ENCODE assay signal across 18 cellular contexts in the genomic region with DNA sequence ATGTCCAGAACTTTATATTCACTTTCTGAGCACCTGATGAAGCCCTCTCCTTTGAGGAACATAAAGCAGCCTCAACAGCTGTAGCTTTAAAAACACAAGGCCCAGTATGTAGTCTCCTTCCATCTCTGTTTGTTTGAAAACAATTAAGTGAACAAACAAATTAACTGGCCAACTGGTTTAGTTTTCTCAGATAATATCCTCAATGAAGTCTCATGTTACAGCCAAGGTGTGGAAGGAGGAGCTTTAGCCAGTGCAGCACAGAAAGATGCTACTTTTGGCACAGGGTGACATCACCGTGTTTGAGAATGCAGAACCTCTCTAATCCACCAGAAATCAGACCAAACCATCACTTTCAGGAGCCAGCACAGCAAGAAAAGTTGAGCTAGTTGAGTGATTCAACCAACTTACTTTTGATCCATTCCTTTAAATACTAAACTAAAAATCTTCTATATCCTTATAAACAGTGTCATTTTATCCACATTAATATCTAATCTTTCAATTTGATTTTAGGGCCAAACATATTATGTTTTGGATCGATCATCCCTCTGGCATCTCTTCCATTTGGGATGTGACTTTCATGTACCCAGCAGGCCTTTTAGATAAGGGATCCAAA.
DNase-seq lines count a peak whose midpoint lies in the region; ATAC-seq and TF ChIP-seq lines count a peak whose summit lies in the region.
"Had no signal": no experiment of that assay in that cellular context is flagged by ENCODE, and none has a peak within 500 bp of the region (broad histone marks: within the 10 kb centered on the region; RNA-seq: fewer than 3 reads in every experiment).

No MANE protein-coding gene starts in this region.

- no peaks in the 10 kb centered on the region for H3K27me3 Mint-ChIP-seq in MCF 10A (ENCODE audit: insufficient read depth, unreplicated experiment)
- H3K27me3 Mint-ChIP-seq: B cell had no signal

- H3K4me3 Mint-ChIP-seq in MCF 10A (ENCODE audit: unreplicated experiment): no peak overlapping the region
- H3K4me3 Mint-ChIP-seq: B cell; CD8-positive, alpha-beta T cell; H9 had no signal

- H3K4me3 ChIP-seq in heart right ventricle: no peak overlapping the region
- H3K4me3 ChIP-seq: SJCRH30 had no signal

- CTCF ChIA-PET in MCF 10A (lab: Yijun Ruan, JAX): interaction anchor here (0.6 kb wide), 1 partner anchor 1475 kb away, joined by 3 read pairs; no protein-coding TSS in a partner anchor

- no peaks in the 10 kb centered on the region for H3K4me1 Mint-ChIP-seq in MCF 10A (ENCODE audit: insufficient read depth, unreplicated experiment)
- H3K4me1 Mint-ChIP-seq: B cell, H9 had no signal

- no peaks in the 10 kb centered on the region for H3K9me3 ChIP-seq in heart right ventricle
- H3K9me3 ChIP-seq: SJCRH30 had no signal

- peak; percentile 28 to 68 for DNase-seq in T47D (ENCODE audit: low read depth in 1 of 2, low spot score in 1 of 2)
- DNase-seq in MCF 10A (ENCODE audit: unreplicated experiment): no peak
- DNase-seq in NCI-H2029 (lab: John Stamatoyannopoulos, UW): peak; percentile 35
- peak; percentile 93 for DNase-seq in NCI-H748 (lab: John Stamatoyannopoulos, UW; ENCODE audit: unreplicated experiment)
- no peak for DNase-seq in heart right ventricle
- DNase-seq: CD8-positive, alpha-beta T cell; EL; H9; Kasumi-1; NCI-H1436; NK-92 treated with Interleukin-12 subunit alpha and Interleukin-12 subunit beta, amount 100 ng/mL, for 24 hours; OCI-M1; RPMI8226; SW 1271 had no signal

- no peaks in the 10 kb centered on the region for H3K27me3 ChIP-seq in heart right ventricle
- H3K27me3 ChIP-seq: SJCRH30 had no signal

- POLR2A ChIA-PET in MCF 10A (lab: Yijun Ruan, JAX): no interaction called here

- no TSS peak for BruUV-seq in MCF 10A (replicated peaks; lab: Mats Ljungman, UMichigan)

- H3K27ac Mint-ChIP-seq in MCF 10A (ENCODE audit: low read depth, unreplicated experiment): no peak overlapping the region
- H3K27ac Mint-ChIP-seq: B cell; CD8-positive, alpha-beta T cell; H9 had no signal

- TF ChIP-seq CTCF in MCF 10A (IDR thresholded peaks at IDR 0.05; ENCODE audit: unreplicated experiment) (no peak), heart right ventricle (IDR thresholded peaks at IDR 0.05) (no peak)

- intact Hi-C loops in MCF 10A (cut with micrococcal nuclease): no loop called here
- intact Hi-C loops in heart right ventricle (cut with DNase I): no loop called here

- no peaks in the 10 kb centered on the region for H3K36me3 Mint-ChIP-seq in MCF 10A (ENCODE audit: insufficient read depth, unreplicated experiment)

- no peaks in the 10 kb centered on the region for H3K36me3 ChIP-seq in heart right ventricle
- H3K36me3 ChIP-seq: SJCRH30 had no signal

- no peaks in the 10 kb centered on the region for H3K4me1 ChIP-seq in heart right ventricle

- ATAC-seq in heart right ventricle (no peak), GM18502 (IDR thresholded peaks at IDR 0.05; ENCODE audit: poor library complexity, unreplicated experiment) (no peak), GM18520 (IDR thresholded peaks at IDR 0.05; ENCODE audit: unreplicated experiment) (no peak)
- ATAC-seq: CD8-positive, alpha-beta T cell had no signal

- H3K9me3 Mint-ChIP-seq in MCF 10A (ENCODE audit: unreplicated experiment): no peaks in the 10 kb centered on the region
- H3K9me3 Mint-ChIP-seq: CD8-positive, alpha-beta T cell; H9 had no signal

- in situ Hi-C loops in T47D (cut with HindIII; ENCODE audit: low pct_unique_long_range_greater_than_20kb, low sequenced_read_pairs): no loop called here

- H3K27ac ChIP-seq in heart right ventricle: no peak overlapping the region
- H3K27ac ChIP-seq: SJCRH30 had no signal

- 80 to 82% methylated on average over 2 of the region's 2 CpGs for WGBS in heart right ventricle, 2 donors

Comparison
In these comparisons a context has a peak if more than half of its experiments do, and no peak if none do; other contexts are left out.
1. DNase-seq: peak in T47D (2 of 2), NCI-H2029 (single experiment) and NCI-H748 (single experiment); none in MCF 10A (single experiment) and heart right ventricle (0 of 2).